ENCODE assay signal across 16 cellular contexts in the genomic region with DNA sequence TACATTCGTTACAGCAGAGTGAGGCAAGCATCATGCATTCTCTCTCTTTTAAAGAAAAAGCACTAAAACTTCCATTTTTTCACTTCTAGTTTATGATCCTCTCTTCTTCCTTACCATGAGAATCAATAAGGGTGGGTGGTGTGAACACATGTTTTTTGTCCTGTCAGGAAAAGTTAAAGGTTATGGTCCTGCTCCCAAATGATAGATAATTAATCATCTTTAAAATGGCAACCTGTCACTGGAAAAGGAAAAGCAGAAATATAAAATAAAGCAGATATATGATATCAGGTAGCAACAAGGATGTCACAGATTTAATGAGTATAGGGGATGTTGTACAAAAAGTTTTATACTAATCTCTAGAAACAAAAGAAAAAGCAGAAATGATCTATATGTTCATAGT. TPM values are rescaled to one million over a fixed set of nuclear protein-coding genes. Genes with fewer than 3 reads are reported as not detected.
DNase-seq lines count a peak whose midpoint lies in the region; ATAC-seq and TF ChIP-seq lines count a peak whose summit lies in the region.
"Had no signal": no experiment of that assay in that cellular context is flagged by ENCODE, and none has a peak within 500 bp of the region (broad histone marks: within the 10 kb centered on the region; RNA-seq: fewer than 3 reads in every experiment).

No MANE protein-coding gene starts in this region.

- no peak overlapping the region for H3K9ac ChIP-seq in IMR-90 (ENCODE audit: low read depth, low read length)
- peak overlapping the region in 1 of 2 donors; percentile 10 for H3K9ac ChIP-seq in stomach smooth muscle (ENCODE audit: low read length in 2 of 2)
- H3K9ac ChIP-seq in MM.1S (ENCODE audit: low read length), result no peak overlapping the region

- H2BK20ac ChIP-seq in IMR-90 (ENCODE audit: low read depth, low read length), result 0 out of 2 replicates have a peak overlapping the region, but pooled peaks have one; percentile 41

- no peak overlapping the region for H4K91ac ChIP-seq in IMR-90 (ENCODE audit: insufficient read depth, low read depth, low read length)

- no peak for TF ChIP-seq CTCF in IMR-90 (conservative IDR thresholded peaks at IDR 0.05; ENCODE audit: low read depth, low read length)
- TF ChIP-seq CTCF in MCF 10A (IDR thresholded peaks at IDR 0.05; ENCODE audit: unreplicated experiment), result no peak
- TF ChIP-seq CTCF in mesothelial cell of epicardium (IDR thresholded peaks at IDR 0.05; ENCODE audit: unreplicated experiment), result no peak
- TF ChIP-seq CTCF in MM.1S (IDR thresholded peaks at IDR 0.05; ENCODE audit: low read length), result no peak

- DNase-seq in IMR-90 (no peak), MCF 10A (ENCODE audit: unreplicated experiment) (no peak), mesothelial cell of epicardium (ENCODE audit: low spot score in 2 of 2, unreplicated experiment in 2 of 2) (no peak), immature natural killer cell (no peak), MM.1S (no peak), germinal center (ENCODE audit: low spot score) (no peak)
- DNase-seq: activated CD4-positive, alpha-beta memory T cell treated with anti-CD3 and anti-CD28 coated beads for 36 hours; AML-193; DMS 273 treated with DMSO at 0.1 percent for 48 hours; effector CD4-positive, alpha-beta T cell; Karpas-422; NCI-H69; SHP77 had no signal

- intact Hi-C loops in IMR-90 (cut with micrococcal nuclease) (loop anchor here (2.0 kb wide), 1 partner anchor 58 kb away; no protein-coding TSS in a partner anchor), MCF 10A (cut with micrococcal nuclease) (loop anchor here (1.0 to 5.0 kb wide), 7 partner anchors 41 to 225 kb away; no protein-coding TSS in a partner anchor)

- no peak overlapping the region for H3K14ac ChIP-seq in IMR-90 (replicated peaks; ENCODE audit: low read depth, low read length)

- H3K9me3 ChIP-seq in IMR-90 (ENCODE audit: control insufficient read depth, insufficient read depth, low read length), result no peaks in the 10 kb centered on the region
- no peaks in the 10 kb centered on the region for H3K9me3 ChIP-seq in stomach smooth muscle (ENCODE audit: control insufficient read depth in 2 of 2, low read length in 2 of 2)
- no peaks in the 10 kb centered on the region for H3K9me3 ChIP-seq in MM.1S (replicated peaks; ENCODE audit: insufficient read depth, low read length)

- peak overlapping the region; percentile 6; the same call in 1 of the 2 replicates for H3K23ac ChIP-seq in IMR-90 (ENCODE audit: low read depth, low read length)

- BruUV-seq in IMR-90 (replicated peaks; lab: Mats Ljungman, UMichigan) (no TSS peak), MCF 10A (replicated peaks; lab: Mats Ljungman, UMichigan) (TSS peak; percentile 86)

- H3K4me1 Mint-ChIP-seq in MCF 10A (ENCODE audit: insufficient read depth, unreplicated experiment), result peaks cover 42% of the 10 kb centered on the region
- peaks cover 34% of the 10 kb centered on the region for H3K4me1 Mint-ChIP-seq in mesothelial cell of epicardium
- H3K4me1 Mint-ChIP-seq in immature natural killer cell, result no peaks in the 10 kb centered on the region

- H2BK15ac ChIP-seq in IMR-90 (ENCODE audit: low read depth, low read length), result no peak overlapping the region

- H3K9me2 ChIP-seq in MM.1S (replicated peaks; ENCODE audit: insufficient read depth, low read length), result no peaks in the 10 kb centered on the region

- dilution Hi-C loops in IMR-90 (cut with HindIII; ENCODE audit: low sequenced_read_pairs, unreplicated experiment), result no loop called here

- no peak overlapping the region for H2AK5ac ChIP-seq in IMR-90 (ENCODE audit: low read depth, low read length)

- H3K27me3 Mint-ChIP-seq in MCF 10A (ENCODE audit: insufficient read depth, unreplicated experiment), result no peaks in the 10 kb centered on the region
- no peaks in the 10 kb centered on the region for H3K27me3 Mint-ChIP-seq in mesothelial cell of epicardium (ENCODE audit: low read depth)
- H3K27me3 Mint-ChIP-seq in immature natural killer cell (ENCODE audit: low read depth in 3 of 3), result peaks cover 0 to 5% (median 0%) of the 10 kb centered on the region in 3 donors
- H3K27me3 Mint-ChIP-seq: activated CD4-positive, alpha-beta memory T cell treated with anti-CD3 and anti-CD28 coated beads for 36 hours had no signal

- CTCF ChIA-PET in IMR-90 (lab: Yijun Ruan, JAX) (interaction anchor here (1.0 to 1.2 kb wide), 2 partner anchors 9 to 10 kb away, joined by 3 to 4 read pairs; no protein-coding TSS in a partner anchor), MCF 10A (lab: Yijun Ruan, JAX) (interaction anchor here (0.6 to 6.0 kb wide), 15 partner anchors 10 to 164 kb away, joined by 3 to 60 read pairs (median 3); partner anchors contain the start of gene PHLDB2)

- peak overlapping the region in 1 of 2 experiments; percentile 61; a peak in 2 of 4 replicates for H4K8ac ChIP-seq in IMR-90 (ENCODE audit: low read depth in 2 of 2, low read length in 2 of 2)

- H2BK5ac ChIP-seq in IMR-90 (ENCODE audit: low read depth, low read length, poor library complexity, severe bottlenecking), result peak overlapping the region; percentile 96

- no peaks in the 10 kb centered on the region for H3K36me3 ChIP-seq in IMR-90 (ENCODE audit: control insufficient read depth, insufficient read depth, low read length)
- no peaks in the 10 kb centered on the region for H3K36me3 ChIP-seq in stomach smooth muscle (ENCODE audit: control insufficient read depth in 2 of 2, insufficient read depth in 2 of 2, low read length in 2 of 2)
- H3K36me3 ChIP-seq in MM.1S (replicated peaks; ENCODE audit: insufficient read depth, low read length), result no peaks in the 10 kb centered on the region

- WGBS in IMR-90 (ENCODE audit: extremely low coverage in 2 of 2, insufficient read length in 1 of 2), 2 experiments, result no CpG with 5 or more reads among the region's 1 CpG

- in situ Hi-C loops in IMR-90 (cut with MboI; ENCODE audit: low sequenced_read_pairs), result loop anchor here (5.0 kb wide), 1 partner anchor 85 kb away; no protein-coding TSS in a partner anchor

- TF ChIP-seq POLR2A in IMR-90 (IDR thresholded peaks at IDR 0.05; ENCODE audit: low read depth, low read length), result no peak

- H3K36me3 Mint-ChIP-seq in MCF 10A (ENCODE audit: insufficient read depth, unreplicated experiment) (peaks cover 11% of the 10 kb centered on the region), mesothelial cell of epicardium (peaks cover 3% of the 10 kb centered on the region), immature natural killer cell (peaks cover 0 to 3% (median 2%) of the 10 kb centered on the region in 3 donors)
- H3K36me3 Mint-ChIP-seq: activated CD4-positive, alpha-beta memory T cell treated with anti-CD3 and anti-CD28 coated beads for 36 hours had no signal

- H3K9me1 ChIP-seq in IMR-90 (ENCODE audit: insufficient read depth, low read length), result peaks cover 3% of the 10 kb centered on the region; the same call in 1 of the 2 replicates

- no peak overlapping the region for H2AFZ ChIP-seq in IMR-90 (replicated peaks; ENCODE audit: low read length, poor library complexity)
- H2AFZ ChIP-seq in MM.1S (ENCODE audit: low read length), result no peak overlapping the region

- no peak for TF ChIP-seq RAD21 in IMR-90 (IDR thresholded peaks at IDR 0.05; ENCODE audit: low read length)

- H3K79me1 ChIP-seq in IMR-90 (ENCODE audit: low read depth in 1 of 2, low read length in 2 of 2), result no peaks in the 10 kb centered on the region

- H3K9me3 Mint-ChIP-seq in MCF 10A (ENCODE audit: unreplicated experiment) (no peaks in the 10 kb centered on the region), mesothelial cell of epicardium (peaks cover 3% of the 10 kb centered on the region), immature natural killer cell (no peaks in the 10 kb centered on the region)
- H3K9me3 Mint-ChIP-seq: activated T-helper 2 cell treated with anti-CD3 and anti-CD28 coated beads, Interferon-gamma antibody, Interleukin-2, Interleukin-4, amounts not matched to agents 10 μg/mL and 5 μg/mL and 100 μg/mL, durations not matched to agents 14 hours and 24 hours and 36 hours had no signal

- H2BK120ac ChIP-seq in IMR-90 (ENCODE audit: low read depth, low read length), result peak overlapping the region; percentile 48

- no peaks in the 10 kb centered on the region; the same call in 1 of the 2 replicates for H4K20me1 ChIP-seq in IMR-90 (ENCODE audit: insufficient read depth, low read length)
- H4K20me1 ChIP-seq in MM.1S (ENCODE audit: insufficient read depth, low read length), result no peaks in the 10 kb centered on the region

- H3K18ac ChIP-seq in IMR-90 (ENCODE audit: low read depth, low read length), result peak overlapping the region; percentile 57

- H3F3A ChIP-seq in MM.1S (ENCODE audit: insufficient read depth, low read length), result no peaks in the 10 kb centered on the region

- H3K4me3 ChIP-seq in IMR-90 (ENCODE audit: insufficient read depth, low read depth, low read length) (no peak overlapping the region), stomach smooth muscle (ENCODE audit: low read length in 2 of 2) (no peak overlapping the region), MM.1S (ENCODE audit: low read length) (no peak overlapping the region)

- no peak overlapping the region for H4K5ac ChIP-seq in IMR-90 (ENCODE audit: low read depth, low read length)

- H3K4me3 Mint-ChIP-seq in MCF 10A (ENCODE audit: unreplicated experiment), result peak overlapping the region; percentile 58
- H3K4me3 Mint-ChIP-seq in mesothelial cell of epicardium, result no peak overlapping the region
- H3K4me3 Mint-ChIP-seq in immature natural killer cell, result no peak overlapping the region
- H3K4me3 Mint-ChIP-seq: activated CD4-positive, alpha-beta memory T cell treated with anti-CD3 and anti-CD28 coated beads for 36 hours had no signal

- H3K4me1 ChIP-seq in IMR-90 (ENCODE audit: control insufficient read depth, insufficient read depth, low read length) (peaks cover 4% of the 10 kb centered on the region), stomach smooth muscle (ENCODE audit: control insufficient read depth, insufficient read depth, low read length) (peaks cover 14% of the 10 kb centered on the region), MM.1S (ENCODE audit: low read length) (no peaks in the 10 kb centered on the region)

- no peaks in the 10 kb centered on the region for H3K79me2 ChIP-seq in MM.1S (ENCODE audit: low read length)

- peak overlapping the region; percentile 18; the same call in 1 of the 2 replicates for H3K4me2 ChIP-seq in IMR-90 (ENCODE audit: low read depth, low read length)
- H3K4me2 ChIP-seq in MM.1S (ENCODE audit: low read depth, low read length), result no peak overlapping the region

- H3K27ac Mint-ChIP-seq in MCF 10A (ENCODE audit: low read depth, unreplicated experiment) (peak overlapping the region; percentile 99), mesothelial cell of epicardium (peak overlapping the region; percentile 86), immature natural killer cell (no peak overlapping the region)
- H3K27ac Mint-ChIP-seq: activated CD4-positive, alpha-beta memory T cell treated with anti-CD3 and anti-CD28 coated beads for 36 hours; activated T-helper 2 cell treated with anti-CD3 and anti-CD28 coated beads, Interferon-gamma antibody, Interleukin-2, Interleukin-4, amounts not matched to agents 10 μg/mL and 5 μg/mL and 100 μg/mL, durations not matched to agents 14 hours and 24 hours and 36 hours had no signal

- H3K4ac ChIP-seq in IMR-90 (ENCODE audit: low read depth, low read length), result peak overlapping the region; percentile 39; the same call in 1 of the 2 replicates

- peak overlapping the region; percentile 42; the same call in 1 of the 2 replicates for H3K27ac ChIP-seq in IMR-90 (ENCODE audit: insufficient read depth, low read length)
- H3K27ac ChIP-seq in stomach smooth muscle (ENCODE audit: low read length), result peak overlapping the region; percentile 4
- H3K27ac ChIP-seq in MM.1S (ENCODE audit: low read length), result no peak overlapping the region

- POLR2A ChIA-PET in IMR-90 (lab: Charles Lee; ENCODE audit: unreplicated experiment), result no interaction called here
- POLR2A ChIA-PET in MCF 10A (lab: Yijun Ruan, JAX), result interaction anchor here (0.6 to 7.2 kb wide), 36 partner anchors 9 to 218 kb away, joined by 3 to 245 read pairs (median 5); partner anchors contain the start of genes ABHD10 and PHLDB2

- ATAC-seq in IMR-90 (ENCODE audit: low read depth), result no peak; the same call in 1 of the 2 replicates
- ATAC-seq in GM18502 (IDR thresholded peaks at IDR 0.05; ENCODE audit: poor library complexity, unreplicated experiment), result no peak

- H3K56ac ChIP-seq in IMR-90 (ENCODE audit: extremely low read depth, insufficient read depth, low read length), result peak overlapping the region; percentile 41; the same call in 1 of the 2 replicates

- H2AK9ac ChIP-seq in IMR-90 (replicated peaks; ENCODE audit: low read depth, low read length, poor library complexity), result no peak overlapping the region

- H3K27me3 ChIP-seq in IMR-90 (ENCODE audit: control insufficient read depth, insufficient read depth, low read length) (no peaks in the 10 kb centered on the region), stomach smooth muscle (ENCODE audit: control insufficient read depth in 1 of 2, insufficient read depth in 2 of 2, low read length in 2 of 2) (no peaks in the 10 kb centered on the region), MM.1S (replicated peaks; ENCODE audit: insufficient read depth, low read length) (no peaks in the 10 kb centered on the region)

RNA-seq across cellular contexts. Expression of gene PHLDB2, which starts 56.4 kb away (rescaled TPM):
- total RNA-seq in IMR-90 (2012; rRNA removed), result 27.2 and 28.7 TPM in 2 replicates
- polyA plus RNA-seq in IMR-90 (2012; rRNA removed), result 8.0 and 10.6 TPM in 2 replicates
- 2.4 and 2.9 TPM in 2 replicates for polyA plus RNA-seq in IMR-90 (2012; cell fraction: cytosol; rRNA removed)
- 4.0 and 19.6 TPM in 2 replicates for polyA plus RNA-seq in IMR-90 (2012; cell fraction: nucleus; rRNA removed; ENCODE audit: low replicate concordance)
- 89.8 and 109 TPM in 2 replicates for total RNA-seq in MCF 10A (2022)
- 32.4 to 37.2 TPM (median 36.0 TPM) in 3 replicates for total RNA-seq in mesothelial cell of epicardium
- polyA plus RNA-seq in immature natural killer cell, result 10 to 100 TPM in 2 of 3 donors, 1 to 10 TPM in 1; 8.2 to 24.8 (median 11.2) TPM

Comparison
In these comparisons a context has a peak if more than half of its experiments do, and no peak if none do; other contexts are left out.
1. H3K27ac Mint-ChIP-seq: peak in MCF 10A (single experiment) and mesothelial cell of epicardium (single experiment); none in immature natural killer cell (0 of 6).